Comparison of ENCODE assay signal across 8 cellular contexts in the genomic region with DNA sequence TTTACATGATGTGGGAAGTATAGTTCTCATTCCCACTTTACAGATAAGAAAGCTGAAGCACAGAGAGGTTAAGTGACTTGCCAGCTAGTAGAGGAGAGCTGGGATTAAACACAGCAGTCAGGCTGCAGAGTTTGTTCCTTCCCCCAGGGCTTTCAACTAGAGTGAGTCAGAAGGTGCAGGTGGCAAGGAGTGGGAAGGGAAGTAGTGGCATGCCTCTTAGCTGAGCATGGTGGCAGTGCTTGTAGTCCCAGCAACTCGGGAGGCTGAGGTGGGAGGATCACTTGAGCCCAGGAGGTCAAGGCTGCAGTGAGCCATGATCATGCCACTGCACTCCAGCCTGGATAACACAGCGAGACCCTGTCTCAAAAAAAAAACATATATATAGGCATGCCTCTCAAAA. TPM values are rescaled to one million over a fixed set of nuclear protein-coding genes. Genes with fewer than 3 reads are reported as not detected.
A peak's percentile ranks its signal among the peaks of the same experiment; 100 is the strongest.
DNase-seq lines count a peak whose midpoint lies in the region; ATAC-seq, FAIRE-seq and TF ChIP-seq lines count a peak whose summit lies in the region.
"Not testable (repeated sequence)": the region's sequence is repeated elsewhere in the genome, so short reads cannot be mapped to it uniquely, and the experiment has no call there.
"Had no signal": no experiment of that assay in that cellular context is flagged by ENCODE, and none has a peak within 500 bp of the region (broad histone marks: within the 10 kb centered on the region; RNA-seq: fewer than 3 reads in every experiment).

No MANE protein-coding gene starts in this region.

- POLR2A ChIA-PET in WTC11 (lab: Charles Lee) = not testable (repeated sequence)

- H4K12ac ChIP-seq in trophoblast cell (ENCODE audit: low read depth, low read length) = not testable (repeated sequence)

- H3K36me3 ChIP-seq in keratinocyte (ENCODE audit: control insufficient read depth in 2 of 2, extremely low read depth in 1 of 2, insufficient read depth in 2 of 2, low read length in 2 of 2); trophoblast cell (ENCODE audit: control insufficient read depth in 1 of 2, insufficient read depth in 2 of 2, low read length in 2 of 2): not testable (repeated sequence)

- dilution Hi-C loops in keratinocyte (cut with MboI; ENCODE audit: extremely low pct_ligation_motif_present, low sequenced_read_pairs) = loop anchor here (25.0 kb wide), 1 partner anchor 177 kb away; no protein-coding TSS in a partner anchor

- BruUV-seq in Calu3 (replicated peaks; lab: Mats Ljungman, UMichigan) = not testable (repeated sequence)

- not testable (repeated sequence) for H3K79me2 ChIP-seq in keratinocyte (ENCODE audit: control insufficient read depth, insufficient read depth, low read length); trophoblast cell (ENCODE audit: control insufficient read depth, insufficient read depth, low read length, poor library complexity)

- not testable (repeated sequence) for H3K27me3 Mint-ChIP-seq in Calu3 (ENCODE audit: unreplicated experiment); WTC11 (ENCODE audit: low read depth)
- H3K27me3 Mint-ChIP-seq in central memory CD8-positive, alpha-beta T cell = peaks cover 18% of the 10 kb centered on the region

- ATAC-seq in WTC11 = peak; percentile 36; the same call in 1 of the 2 replicates
- peak; percentile 43 for ATAC-seq in central memory CD8-positive, alpha-beta T cell (replicated peaks; ENCODE audit: extremely low read depth, poor library complexity, severe bottlenecking)

- not testable (repeated sequence) for H3K9me1 ChIP-seq in keratinocyte (ENCODE audit: control insufficient read depth, extremely low read depth, insufficient read depth, low read length)

- H3K36me3 Mint-ChIP-seq in Calu3 (ENCODE audit: insufficient read depth, unreplicated experiment); central memory CD8-positive, alpha-beta T cell (ENCODE audit: insufficient read depth): not testable (repeated sequence)
- H3K36me3 Mint-ChIP-seq in WTC11 = peaks cover 15% of the 10 kb centered on the region

- not testable (repeated sequence) for H3K9me3 Mint-ChIP-seq in Calu3 (ENCODE audit: low read depth, unreplicated experiment); WTC11; central memory CD8-positive, alpha-beta T cell

- WGBS in trophoblast cell (ENCODE audit: extremely low coverage, insufficient coverage, insufficient read length) = no CpG with 5 or more reads among the region's 2 CpGs

- intact Hi-C loops in Calu3 (cut with micrococcal nuclease; ENCODE audit: unreplicated experiment) = loop anchor here (1.0 to 2.0 kb wide), 2 partner anchors 75 to 295 kb away; no protein-coding TSS in a partner anchor

- peak overlapping the region; percentile 60 for H3K4me3 Mint-ChIP-seq in Calu3 (ENCODE audit: low read depth, unreplicated experiment)
- H3K4me3 Mint-ChIP-seq in WTC11; central memory CD8-positive, alpha-beta T cell: not testable (repeated sequence)

- H3K9me3 ChIP-seq in keratinocyte (ENCODE audit: control insufficient read depth, low read depth, low read length); trophoblast cell (ENCODE audit: insufficient read depth, low read depth, low read length): not testable (repeated sequence)

- H3K23ac ChIP-seq in trophoblast cell (ENCODE audit: low read length) = not testable (repeated sequence)

- H3K79me1 ChIP-seq in trophoblast cell (ENCODE audit: low read length) = peaks cover 23% of the 10 kb centered on the region

- not testable (repeated sequence) for H3K27me3 ChIP-seq in keratinocyte (ENCODE audit: control insufficient read depth, extremely low read depth, insufficient read depth, low read length); trophoblast cell (ENCODE audit: insufficient read depth, low read length)

- not testable (repeated sequence) for TF ChIP-seq CTCF in Calu3 (IDR thresholded peaks at IDR 0.05; ENCODE audit: unreplicated experiment); WTC11 (IDR thresholded peaks at IDR 0.05); keratinocyte (optimal IDR thresholded peaks at IDR 0.05 in 1 of 3, IDR thresholded peaks at IDR 0.05 in 1 of 3, conservative IDR thresholded peaks at IDR 0.05 in 1 of 3; ENCODE audit: extremely low read depth in 1 of 3, insufficient read depth in 2 of 3, low read length in 3 of 3)

- not testable (repeated sequence) for H3K9ac ChIP-seq in keratinocyte (ENCODE audit: control insufficient read depth, extremely low read depth, insufficient read depth, low read length); trophoblast cell (ENCODE audit: low read length)

- not testable (repeated sequence) for H3K4me3 ChIP-seq in keratinocyte (ENCODE audit: control insufficient read depth in 2 of 3, extremely low read depth in 1 of 3, insufficient read depth in 2 of 3, low read depth in 1 of 3, low read length in 3 of 3); trophoblast cell (ENCODE audit: low read depth, low read length)

- peak overlapping the region; percentile 95 for H3K4me2 ChIP-seq in keratinocyte (ENCODE audit: control insufficient read depth, extremely low read depth, insufficient read depth, low read depth, low read length)
- H3K4me2 ChIP-seq in trophoblast cell (ENCODE audit: low read length) = not testable (repeated sequence)

- H3K4me1 Mint-ChIP-seq in Calu3 (ENCODE audit: low read depth, unreplicated experiment) (peaks cover 55% of the 10 kb centered on the region), WTC11 (peaks cover 33% of the 10 kb centered on the region)
- not testable (repeated sequence) for H3K4me1 Mint-ChIP-seq in central memory CD8-positive, alpha-beta T cell

- H3K14ac ChIP-seq in trophoblast cell (ENCODE audit: low read length) = not testable (repeated sequence)

- H2BK5ac ChIP-seq in trophoblast cell (ENCODE audit: low read depth, low read length, poor library complexity) = not testable (repeated sequence)

- not testable (repeated sequence) for H2BK12ac ChIP-seq in trophoblast cell (ENCODE audit: low read length)

- not testable (repeated sequence) for H4K20me1 ChIP-seq in keratinocyte (ENCODE audit: control insufficient read depth, extremely low read depth, insufficient read depth, low read length)

- not testable (repeated sequence) for H2AFZ ChIP-seq in keratinocyte (ENCODE audit: control insufficient read depth, low read length); trophoblast cell (ENCODE audit: insufficient read depth, low read length, poor library complexity)

- not testable (repeated sequence) for H2AK5ac ChIP-seq in trophoblast cell (ENCODE audit: low read length)

- not testable (repeated sequence) for H2BK120ac ChIP-seq in trophoblast cell (ENCODE audit: insufficient read depth, low read length, poor library complexity)

- H3K27ac Mint-ChIP-seq in Calu3 (ENCODE audit: unreplicated experiment) = peak overlapping the region; percentile 72
- H3K27ac Mint-ChIP-seq in WTC11; central memory CD8-positive, alpha-beta T cell (ENCODE audit: low read depth): not testable (repeated sequence)

- H3K18ac ChIP-seq in trophoblast cell (ENCODE audit: low read length) = not testable (repeated sequence)

- not testable (repeated sequence) for H3K4ac ChIP-seq in trophoblast cell (ENCODE audit: low read depth, low read length)

- peak overlapping the region; percentile 84 for H3K27ac ChIP-seq in keratinocyte (ENCODE audit: control insufficient read depth, insufficient read depth, low read length)
- H3K27ac ChIP-seq in trophoblast cell (ENCODE audit: low read depth, low read length) = peak overlapping the region; percentile 68

- H4K8ac ChIP-seq in trophoblast cell (ENCODE audit: low read depth, low read length) = not testable (repeated sequence)

- DNase-seq in Calu3; HTR-8/SVneo (ENCODE audit: insufficient read length, low spot score); WTC11 (ENCODE audit: low spot score); central memory CD8-positive, alpha-beta T cell (ENCODE audit: low spot score in 2 of 2); keratinocyte (ENCODE audit: low read depth, low spot score): not testable (repeated sequence)
- DNase-seq in NCI-H69 (lab: John Stamatoyannopoulos, UW) (peak; percentile 25), trophoblast cell (peak; percentile 32 to 37)

- not testable (repeated sequence) for H4K91ac ChIP-seq in trophoblast cell (ENCODE audit: low read depth, low read length)

- CTCF ChIA-PET in Calu3 (lab: Charles Lee) = interaction anchor here (0.7 to 4.0 kb wide), 24 partner anchors 12 to 454 kb away, joined by 3 to 37 read pairs (median 5); partner anchors contain the start of gene CPVL
- CTCF ChIA-PET in WTC11 (lab: Charles Lee) = interaction anchor here (0.6 to 2.9 kb wide), 26 partner anchors 9 to 309 kb away, joined by 3 to 37 read pairs (median 4); no protein-coding TSS in a partner anchor

- peaks cover 47% of the 10 kb centered on the region for H3K4me1 ChIP-seq in keratinocyte (ENCODE audit: control insufficient read depth, extremely low read depth, insufficient read depth, low read length)
- peaks cover 22 to 30% of the 10 kb centered on the region in 2 experiments for H3K4me1 ChIP-seq in trophoblast cell (ENCODE audit: control insufficient read depth in 1 of 2, insufficient read depth in 2 of 2, low read length in 2 of 2)

- FAIRE-seq in HTR-8/SVneo (lab: Jason Lieb, UNC) = peak; percentile 58
- not testable (repeated sequence) for FAIRE-seq in keratinocyte (lab: Jason Lieb, UNC)

RNA-seq across cellular contexts. Expression of gene CPVL, which starts 32.1 kb away (rescaled TPM):
- total RNA-seq in Calu3 (2022) = 43.5 and 62.7 TPM in 2 replicates
- 34.2 to 43.8 TPM (median 42.6 TPM) in 3 replicates for total RNA-seq in WTC11 (2021)
- 2.4 to 9.8 TPM (median 7.8 TPM) in 3 replicates for polyA plus RNA-seq in keratinocyte
- polyA plus RNA-seq in keratinocyte (2011; ENCODE audit: low read depth) = 2.7 TPM
- 2.1 and 3.4 TPM in 2 replicates for polyA plus RNA-seq in keratinocyte (2011; cell fraction: cytosol; rRNA removed)
- polyA plus RNA-seq in keratinocyte (2011; cell fraction: nucleus; rRNA removed) = 5.1 and 5.6 TPM in 2 replicates
- polyA plus RNA-seq in keratinocyte (2012; ENCODE audit: low replicate concordance) = 1.1 and 2.9 TPM in 2 replicates
- 0.72 to 11.0 TPM (median 7.6 TPM) in 3 replicates for polyA minus RNA-seq in keratinocyte
- 4.8 TPM for polyA minus RNA-seq in keratinocyte (2011; cell fraction: cytosol; rRNA and poly(A)+ RNA removed)
- polyA minus RNA-seq in keratinocyte (2011; cell fraction: nucleus; rRNA and poly(A)+ RNA removed) = 2.7 and 7.0 TPM in 2 replicates
- 184 and 205 TPM in 2 replicates for polyA plus RNA-seq in trophoblast cell (2013)
- polyA plus RNA-seq: SK-N-SH had no signal
